ENCODE assay signal across 8 cellular contexts in genomic region chr1:186617860-186618780, GRCh38.
DNase-seq lines count a peak whose midpoint lies in the region; ATAC-seq, FAIRE-seq and TF ChIP-seq lines count a peak whose summit lies in the region.

No MANE protein-coding gene starts in this region.

- no TSS peak for BruUV-seq in Calu3 (replicated peaks; lab: Mats Ljungman, UMichigan)
- BruUV-seq in GM12878 (replicated peaks; lab: Mats Ljungman, UMichigan), result no TSS peak

- in situ Hi-C loops in GM12878 (cut with MboI), result loop anchor here (10.0 kb wide), 1 partner anchor 187 kb away; no protein-coding TSS in a partner anchor

- H3K79me2 ChIP-seq in GM12878 (ENCODE audit: control insufficient read depth, insufficient read depth, low read length), result no peaks in the 10 kb centered on the region

- H3K4me2 ChIP-seq in GM12878 (ENCODE audit: control insufficient read depth, insufficient read depth), result peak overlapping the region; percentile 84

- no peaks in the 10 kb centered on the region for H3K9me3 Mint-ChIP-seq in Calu3 (ENCODE audit: low read depth, unreplicated experiment)

- ATAC-seq in GM19395 (IDR thresholded peaks at IDR 0.05; ENCODE audit: unreplicated experiment) (peak; percentile 99), HG03378 (IDR thresholded peaks at IDR 0.05; ENCODE audit: unreplicated experiment) (peak; percentile 100), GM12878 (peak; percentile 96)

- peaks cover 18% of the 10 kb centered on the region for H3K4me1 ChIP-seq in GM12878 (ENCODE audit: control insufficient read depth, insufficient read depth, low read length)

- H3K4me1 Mint-ChIP-seq in Calu3 (ENCODE audit: low read depth, unreplicated experiment), result peaks cover 15% of the 10 kb centered on the region

- 0 out of 2 replicates have a peak overlapping the region, but pooled peaks have one; percentile 10 for H3K9ac ChIP-seq in GM12878 (ENCODE audit: control insufficient read depth, insufficient read depth, low read length)

- TF ChIP-seq CTCF in Calu3 (IDR thresholded peaks at IDR 0.05; ENCODE audit: unreplicated experiment) (no peak), GM12878 (IDR thresholded peaks at IDR 0.05 in 2 of 3, conservative IDR thresholded peaks at IDR 0.05 in 1 of 3; ENCODE audit: control insufficient read depth in 2 of 3, extremely low read depth in 1 of 3, insufficient read depth in 1 of 3, low read depth in 3 of 3, low read length in 3 of 3) (no peak)

- H4K20me1 ChIP-seq in GM12878 (ENCODE audit: control insufficient read depth, insufficient read depth), result no peaks in the 10 kb centered on the region

- no peaks in the 10 kb centered on the region for H3K9me3 ChIP-seq in GM12878 (replicated peaks; ENCODE audit: control insufficient read depth, insufficient read depth, low read length)

- SMC1A ChIA-PET in GM12878 (lab: Charles Lee; ENCODE audit: uncharacterized antibody, unreplicated experiment), result interaction anchor here (0.6 to 1.3 kb wide), 3 partner anchors 13 to 415 kb away, joined by 3 to 4 read pairs (median 3); no protein-coding TSS in a partner anchor

- TF ChIP-seq RAD21 in GM12878 (IDR thresholded peaks at IDR 0.05; ENCODE audit: insufficient read depth, low read depth, low read length), result 0 out of 2 replicates have a peak, but pooled peaks have one; percentile 2

- peak overlapping the region; percentile 59 for H2AFZ ChIP-seq in GM12878 (ENCODE audit: control insufficient read depth, low read depth, low read length)

- RAD21 ChIA-PET in GM12878 (lab: Charles Lee; ENCODE audit: unreplicated experiment), result no interaction called here

- intact Hi-C loops in Calu3 (cut with micrococcal nuclease; ENCODE audit: unreplicated experiment), result loop anchor here (2.0 kb wide), 1 partner anchor 63 kb away; the partner anchor contains the start of gene PTGS2
- intact Hi-C loops in GM12878 (cut with micrococcal nuclease; ENCODE audit: unreplicated experiment), result no loop called here

- CTCF ChIA-PET in Calu3 (lab: Charles Lee) (interaction anchor here (0.6 to 1.5 kb wide), 6 partner anchors 40 to 381 kb away, joined by 3 to 5 read pairs (median 4); no protein-coding TSS in a partner anchor), GM12878 (lab: Yijun Ruan, JAX) (interaction anchor here (1.0 kb wide), 1 partner anchor 9 kb away, joined by 3 read pairs; no protein-coding TSS in a partner anchor)

- POLR2A ChIA-PET in GM12878 (lab: Charles Lee), result interaction anchor here (0.6 kb wide), 1 partner anchor 49 kb away, joined by 3 read pairs; no protein-coding TSS in a partner anchor

- peak overlapping the region; percentile 9 for H3K4me3 Mint-ChIP-seq in Calu3 (ENCODE audit: low read depth, unreplicated experiment)

- H3K27ac ChIP-seq in GM12878 (ENCODE audit: control insufficient read depth, insufficient read depth), result no peak overlapping the region

- H3K27me3 ChIP-seq in GM12878 (replicated peaks in 1 of 2; ENCODE audit: control insufficient read depth in 2 of 2, insufficient read depth in 2 of 2, low read length in 1 of 2) (no peaks in the 10 kb centered on the region), H7 (ENCODE audit: control insufficient read depth, insufficient read depth, low read length) (no peaks in the 10 kb centered on the region)

- H3K36me3 ChIP-seq in GM12878 (ENCODE audit: control insufficient read depth in 2 of 2, insufficient read depth in 2 of 2, low read length in 1 of 2), result no peaks in the 10 kb centered on the region
- H3K36me3 ChIP-seq in H7 (replicated peaks; ENCODE audit: control insufficient read depth, insufficient read depth, low read length), result no peaks in the 10 kb centered on the region

- peak overlapping the region; percentile 45; the same call in 1 of the 2 replicates for H3K4me3 ChIP-seq in GM12878
- H3K4me3 ChIP-seq in H7 (ENCODE audit: insufficient read depth, low read depth, low read length), result no peak overlapping the region

- no peaks in the 10 kb centered on the region for H3K27me3 Mint-ChIP-seq in Calu3 (ENCODE audit: unreplicated experiment)

- no peak for TF ChIP-seq POLR2A in GM12878 (IDR thresholded peaks at IDR 0.05; ENCODE audit: low read depth, low read length)

- DNase-seq in Calu3 (peak; percentile 76), SHP77 (lab: John Stamatoyannopoulos, UW) (peak; percentile 64 to 69), GM12878 (ENCODE audit: low read depth, low spot score) (peak; percentile 73), midbrain (lab: John Stamatoyannopoulos, UW) (peak; percentile 23), H7 (no peak), HuH-7.5 (ENCODE audit: low spot score) (no peak)

- TF ChIP-seq EP300 in GM12878 (IDR thresholded peaks at IDR 0.05; ENCODE audit: borderline replicate concordance in 1 of 2, control insufficient read depth in 1 of 2, low read depth in 2 of 2, low read length in 2 of 2), result no peak

- FAIRE-seq in GM12878 (lab: Jason Lieb, UNC), result peak; percentile 98

- peak overlapping the region; percentile 39 for H3K27ac Mint-ChIP-seq in Calu3 (ENCODE audit: unreplicated experiment)

- no peaks in the 10 kb centered on the region for H3K36me3 Mint-ChIP-seq in Calu3 (ENCODE audit: insufficient read depth, unreplicated experiment)

- WGBS in GM12878 (ENCODE audit: insufficient coverage, insufficient replicate concordance, low lambda C conversion rate, missing lambda C conversion rate), result 30% methylated on average over 16 of the region's 16 CpGs

TF ChIP-seq in GM12878, 131 proteins besides CTCF, POLR2A, EP300 and RAD21 (continues in another document):
- TF ChIP-seq SP1 (IDR thresholded peaks at IDR 0.05; ENCODE audit: low read depth, low read length) (no peak), JUNB (IDR thresholded peaks at IDR 0.05) (peak; percentile 32; the same call in 1 of the 2 replicates), SPI1 (IDR thresholded peaks at IDR 0.05; ENCODE audit: borderline replicate concordance, insufficient read depth, low read depth, low read length) (peak; percentile 90), RUNX3 (IDR thresholded peaks at IDR 0.05; ENCODE audit: low read length) (peak; percentile 96), ZBTB40 (IDR thresholded peaks at IDR 0.05; ENCODE audit: borderline replicate concordance) (no peak), MYB (IDR thresholded peaks at IDR 0.05; ENCODE audit: borderline replicate concordance, low read depth, low read length) (no peak), NFIC (IDR thresholded peaks at IDR 0.05; ENCODE audit: low read depth, low read length) (peak; percentile 73), ZZZ3 (IDR thresholded peaks at IDR 0.05; ENCODE audit: control insufficient read depth, insufficient read length, low read depth) (no peak), EED (IDR thresholded peaks at IDR 0.05; ENCODE audit: low read depth) (peak; percentile 94), HDGF (IDR thresholded peaks at IDR 0.05) (no peak), TCF3 (IDR thresholded peaks at IDR 0.05; ENCODE audit: borderline replicate concordance, insufficient read depth, low read depth, low read length) (no peak), TCF7 (IDR thresholded peaks at IDR 0.05; ENCODE audit: borderline replicate concordance) (no peak), FOXK2 (IDR thresholded peaks at IDR 0.05) (no peak), MAX (IDR thresholded peaks at IDR 0.05; ENCODE audit: low read depth, low read length) (no peak), NR2C2 (IDR thresholded peaks at IDR 0.05; ENCODE audit: borderline replicate concordance, control insufficient read depth, insufficient read length, low read depth) (no peak), MTA2 (IDR thresholded peaks at IDR 0.05; ENCODE audit: low read depth) (no peak; the same call in 1 of the 2 replicates), POU2F2 (IDR thresholded peaks at IDR 0.05; ENCODE audit: borderline replicate concordance, low read depth, low read length) (no peak)

Comparison
In these comparisons a context has a peak if more than half of its experiments do, and no peak if none do; other contexts are left out.
1. DNase-seq: peak in Calu3 (single experiment), SHP77 (2 of 2), GM12878 (single experiment) and midbrain (single experiment); none in H7 (single experiment) and HuH-7.5 (single experiment).
2. Peak in every context shown above with its lines, with median percentiles within 50 percentile points of each other: ATAC-seq.